In genomic region chr1:45785583-45785982, GRCh38 we compare ENCODE assay signal across 11 cellular contexts. TPM values are rescaled to one million over a fixed set of nuclear protein-coding genes. Genes with fewer than 3 reads are reported as not detected.
DNase-seq lines count a peak whose midpoint lies in the region; ATAC-seq and TF ChIP-seq lines count a peak whose summit lies in the region.
"Had no signal": no experiment of that assay in that cellular context is flagged by ENCODE, and none has a peak within 500 bp of the region (broad histone marks: within the 10 kb centered on the region; RNA-seq: fewer than 3 reads in every experiment).

No MANE protein-coding gene starts in this region.

- peak overlapping the region; percentile 61 to 74 for H3K4me3 Mint-ChIP-seq in activated T-cell treated with anti-CD3 and anti-CD28 coated beads, Interleukin-2, amount 50 U/mL, for 72 hours

- CTCF ChIA-PET in RWPE1 (lab: Yijun Ruan, JAX): no interaction called here

- H3K9me3 Mint-ChIP-seq in activated T-cell treated with anti-CD3 and anti-CD28 coated beads, Interleukin-2, amount 50 U/mL, for 72 hours: no peaks in the 10 kb centered on the region

- peak; percentile 85 to 90 for ATAC-seq in activated T-cell treated with anti-CD3 and anti-CD28 coated beads, Interleukin-2, amount 50 U/mL, for 72 hours (replicated peaks in 1 of 2)

- DNase-seq in stimulated activated naive CD4-positive, alpha-beta T cell (lab: John Stamatoyannopoulos, UW): peak in 4 of 6 experiments; percentile 3 to 31 (median 20)
- DNase-seq in stimulated activated naive CD4-positive, alpha-beta T cell treated with Interleukin-2 at 50 U/mL for 16 hours (lab: John Stamatoyannopoulos, UW): no peak
- peak; percentile 43 for DNase-seq in NOMO-1 treated with DMSO at 0.1 percent for 48 hours (lab: John Stamatoyannopoulos, UW; ENCODE audit: unreplicated experiment)
- peak; percentile 19 to 30 for DNase-seq in activated T-cell treated with anti-CD3 and anti-CD28 coated beads, Interleukin-2, amount 50 U/mL, for 72 hours
- DNase-seq in cortex of kidney (lab: John Stamatoyannopoulos, UW): no peak
- DNase-seq in A172 (ENCODE audit: low spot score): no peak
- no peak for DNase-seq in DMS53 treated with DMSO at 0.1 percent for 48 hours (lab: John Stamatoyannopoulos, UW; ENCODE audit: unreplicated experiment)
- DNase-seq in RWPE1 (ENCODE audit: low spot score): no peak
- DNase-seq: left ventricle myocardium inferior, NCI-H1417 had no signal

- H3K36me3 Mint-ChIP-seq in activated T-cell treated with anti-CD3 and anti-CD28 coated beads, Interleukin-2, amount 50 U/mL, for 72 hours (ENCODE audit: insufficient read depth in 2 of 2): no peaks in the 10 kb centered on the region

- POLR2A ChIA-PET in RWPE1 (lab: Yijun Ruan, JAX; ENCODE audit: low non-redundant PET): no interaction called here

- peaks cover 7% of the 10 kb centered on the region for H3K27me3 Mint-ChIP-seq in activated T-cell treated with anti-CD3 and anti-CD28 coated beads, Interleukin-2, amount 50 U/mL, for 72 hours (ENCODE audit: low read depth)

- TF ChIP-seq CTCF in RWPE1 (conservative IDR thresholded peaks at IDR 0.05; ENCODE audit: low read depth): no peak

- H3K27ac Mint-ChIP-seq in activated T-cell treated with anti-CD3 and anti-CD28 coated beads, Interleukin-2, amount 50 U/mL, for 72 hours: no peak overlapping the region

- H3K27ac ChIP-seq in RWPE1: no peak overlapping the region
- H3K27ac ChIP-seq: left ventricle myocardium inferior, parathyroid adenoma had no signal

- H3K4me1 Mint-ChIP-seq in activated T-cell treated with anti-CD3 and anti-CD28 coated beads, Interleukin-2, amount 50 U/mL, for 72 hours (ENCODE audit: low read depth): peaks cover 21% of the 10 kb centered on the region

RNA-seq across cellular contexts. Expression of gene MAST2, which starts 17.8 kb away (rescaled TPM):
- 10 to 100 TPM; 20.7 to 21.0 TPM for total RNA-seq in activated T-cell treated with anti-CD3 and anti-CD28 coated beads, Interleukin-2, amount 50 U/mL, for 72 hours
- 18.4 and 19.5 TPM in 2 replicates for total RNA-seq in A172 (2014; rRNA removed; shearing (Covaris generic))

RNA-seq across cellular contexts. Expression of gene IPP, which starts 35.1 kb away (rescaled TPM):
- total RNA-seq in activated T-cell treated with anti-CD3 and anti-CD28 coated beads, Interleukin-2, amount 50 U/mL, for 72 hours: 10 to 100 TPM; 19.1 to 20.3 TPM
- total RNA-seq in A172 (2014; rRNA removed; shearing (Covaris generic)): 9.7 and 11.4 TPM in 2 replicates

Comparison
In these comparisons a context has a peak if more than half of its experiments do, and no peak if none do; other contexts are left out.
1. DNase-seq: peak in stimulated activated naive CD4-positive, alpha-beta T cell (4 of 6), NOMO-1 treated with DMSO at 0.1 percent for 48 hours (single experiment) and activated T-cell treated with anti-CD3 and anti-CD28 coated beads, Interleukin-2, amount 50 U/mL, for 72 hours (2 of 2); none in stimulated activated naive CD4-positive, alpha-beta T cell treated with Interleukin-2 at 50 U/mL for 16 hours (single experiment), cortex of kidney (single experiment), A172 (single experiment), DMS53 treated with DMSO at 0.1 percent for 48 hours (single experiment) and RWPE1 (single experiment).